1 cellular context compared by ENCODE assay signal in the genomic region with DNA sequence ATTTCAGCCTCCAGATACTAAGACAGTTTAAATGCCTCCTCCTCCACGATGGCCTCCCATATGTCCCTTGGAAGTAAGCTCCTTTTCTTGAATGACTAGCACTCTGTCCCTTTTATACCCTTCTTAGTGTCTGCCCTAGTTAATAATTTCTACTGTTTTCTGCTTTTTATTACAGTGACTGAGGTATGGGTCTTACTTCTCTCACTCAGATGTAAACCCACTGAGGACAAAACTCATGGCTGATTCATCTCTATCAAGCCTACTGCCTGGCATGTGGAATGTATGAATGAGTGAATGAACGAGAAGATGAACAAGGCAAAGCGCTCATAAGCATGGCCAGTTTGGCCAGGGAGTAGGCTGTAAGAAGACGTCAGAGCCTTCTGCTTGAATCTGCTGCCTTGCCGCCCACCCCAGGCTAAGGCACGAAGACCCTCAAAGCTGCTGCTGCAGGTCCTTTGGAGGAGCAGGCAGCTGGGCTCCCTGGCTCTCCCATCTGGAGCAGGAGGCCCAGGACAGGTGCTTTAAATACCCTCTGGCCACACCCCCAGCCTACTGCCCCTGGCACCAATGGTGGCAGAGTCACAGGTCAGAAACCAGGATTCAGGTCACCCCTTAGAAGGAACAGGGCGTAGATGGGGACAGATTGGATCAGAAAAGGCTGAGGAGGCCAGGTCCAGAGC.
TF ChIP-seq lines count a peak whose summit lies in the region.

No MANE protein-coding gene starts in this region.

TF ChIP-seq in WTC11, 78 proteins besides CTCF, POLR2A, EP300 and RAD21 (continued from another document):
- TF ChIP-seq, protein P1, sequence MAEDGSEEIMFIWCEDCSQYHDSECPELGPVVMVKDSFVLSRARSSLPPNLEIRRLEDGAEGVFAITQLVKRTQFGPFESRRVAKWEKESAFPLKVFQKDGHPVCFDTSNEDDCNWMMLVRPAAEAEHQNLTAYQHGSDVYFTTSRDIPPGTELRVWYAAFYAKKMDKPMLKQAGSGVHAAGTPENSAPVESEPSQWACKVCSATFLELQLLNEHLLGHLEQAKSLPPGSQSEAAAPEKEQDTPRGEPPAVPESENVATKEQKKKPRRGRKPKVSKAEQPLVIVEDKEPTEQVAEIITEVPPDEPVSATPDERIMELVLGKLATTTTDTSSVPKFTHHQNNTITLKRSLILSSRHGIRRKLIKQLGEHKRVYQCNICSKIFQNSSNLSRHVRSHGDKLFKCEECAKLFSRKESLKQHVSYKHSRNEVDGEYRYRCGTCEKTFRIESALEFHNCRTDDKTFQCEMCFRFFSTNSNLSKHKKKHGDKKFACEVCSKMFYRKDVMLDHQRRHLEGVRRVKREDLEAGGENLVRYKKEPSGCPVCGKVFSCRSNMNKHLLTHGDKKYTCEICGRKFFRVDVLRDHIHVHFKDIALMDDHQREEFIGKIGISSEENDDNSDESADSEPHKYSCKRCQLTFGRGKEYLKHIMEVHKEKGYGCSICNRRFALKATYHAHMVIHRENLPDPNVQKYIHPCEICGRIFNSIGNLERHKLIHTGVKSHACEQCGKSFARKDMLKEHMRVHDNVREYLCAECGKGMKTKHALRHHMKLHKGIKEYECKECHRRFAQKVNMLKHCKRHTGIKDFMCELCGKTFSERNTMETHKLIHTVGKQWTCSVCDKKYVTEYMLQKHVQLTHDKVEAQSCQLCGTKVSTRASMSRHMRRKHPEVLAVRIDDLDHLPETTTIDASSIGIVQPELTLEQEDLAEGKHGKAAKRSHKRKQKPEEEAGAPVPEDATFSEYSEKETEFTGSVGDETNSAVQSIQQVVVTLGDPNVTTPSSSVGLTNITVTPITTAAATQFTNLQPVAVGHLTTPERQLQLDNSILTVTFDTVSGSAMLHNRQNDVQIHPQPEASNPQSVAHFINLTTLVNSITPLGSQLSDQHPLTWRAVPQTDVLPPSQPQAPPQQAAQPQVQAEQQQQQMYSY (CRISPR knock-in tag; IDR thresholded peaks at IDR 0.05), result no peak
